7 cellular contexts compared by ENCODE assay signal in the genomic region with DNA sequence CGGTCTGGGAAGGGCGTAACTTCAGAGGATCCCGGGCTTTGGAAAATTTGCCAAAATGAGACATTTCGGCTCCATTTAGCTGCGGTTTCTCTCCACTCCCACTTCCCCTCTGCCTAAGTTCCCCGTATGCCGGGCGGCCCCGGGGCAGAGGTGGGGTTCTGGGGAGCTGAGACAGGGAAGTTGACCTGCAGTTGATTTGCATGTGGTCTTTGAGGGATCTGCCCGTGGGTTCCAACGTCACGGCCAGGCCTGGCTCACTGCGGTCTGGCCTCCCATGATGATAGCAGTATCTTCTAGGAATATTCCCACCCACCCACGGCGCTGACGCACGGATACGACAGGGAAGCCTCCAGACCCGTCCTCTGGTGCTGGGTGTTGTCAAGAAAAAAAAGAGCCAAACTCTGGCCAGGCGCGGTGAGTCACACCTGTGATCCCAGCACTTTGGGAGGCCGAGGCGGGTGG.
DNase-seq lines count a peak whose midpoint lies in the region; ATAC-seq lines count a peak whose summit lies in the region.

No MANE protein-coding gene starts in this region.

- no peaks in the 10 kb centered on the region for H3K9me3 Mint-ChIP-seq in stimulated activated naive CD8-positive, alpha-beta T cell treated with anti-CD3 and anti-CD28 coated beads, Interleukin-15, Interleukin-2, amounts not matched to agents 100 ng/mL and 50 ng/mL, for 24 hours

- H3K27me3 Mint-ChIP-seq in stimulated activated naive CD8-positive, alpha-beta T cell treated with anti-CD3 and anti-CD28 coated beads, Interleukin-15, Interleukin-2, amounts not matched to agents 100 ng/mL and 50 ng/mL, for 24 hours, result peaks cover 4% of the 10 kb centered on the region

- DNase-seq in KBM-7 (peak; percentile 97), germinal center (ENCODE audit: low spot score) (peak; percentile 48), NCI-H226 (no peak), glomerular visceral epithelial cell (ENCODE audit: extremely low spot score) (no peak), EL (no peak)

- in situ Hi-C loops in KBM-7 (cut with MboI; ENCODE audit: low pct_unique_long_range_greater_than_20kb, low sequenced_read_pairs), result no loop called here

- H3K4me3 Mint-ChIP-seq in stimulated activated naive CD8-positive, alpha-beta T cell treated with anti-CD3 and anti-CD28 coated beads, Interleukin-15, Interleukin-2, amounts not matched to agents 100 ng/mL and 50 ng/mL, for 24 hours, result no peak overlapping the region

- peak overlapping the region; percentile 81 for H3K27ac Mint-ChIP-seq in stimulated activated naive CD8-positive, alpha-beta T cell treated with anti-CD3 and anti-CD28 coated beads, Interleukin-15, Interleukin-2, amounts not matched to agents 100 ng/mL and 50 ng/mL, for 24 hours

- H3K36me3 Mint-ChIP-seq in stimulated activated naive CD8-positive, alpha-beta T cell treated with anti-CD3 and anti-CD28 coated beads, Interleukin-15, Interleukin-2, amounts not matched to agents 100 ng/mL and 50 ng/mL, for 24 hours (ENCODE audit: low read depth), result no peaks in the 10 kb centered on the region

- peak; percentile 87 for ATAC-seq in GM21360 (IDR thresholded peaks at IDR 0.05; ENCODE audit: unreplicated experiment)

- peaks cover 27% of the 10 kb centered on the region for H3K4me1 Mint-ChIP-seq in stimulated activated naive CD8-positive, alpha-beta T cell treated with anti-CD3 and anti-CD28 coated beads, Interleukin-15, Interleukin-2, amounts not matched to agents 100 ng/mL and 50 ng/mL, for 24 hours (ENCODE audit: low read depth)

Comparison
In these comparisons a context has a peak if more than half of its experiments do, and no peak if none do; other contexts are left out.
1. DNase-seq: peak in KBM-7 (single experiment) and germinal center (single experiment); none in NCI-H226 (single experiment), glomerular visceral epithelial cell (single experiment) and EL (single experiment).